In the genomic region with DNA sequence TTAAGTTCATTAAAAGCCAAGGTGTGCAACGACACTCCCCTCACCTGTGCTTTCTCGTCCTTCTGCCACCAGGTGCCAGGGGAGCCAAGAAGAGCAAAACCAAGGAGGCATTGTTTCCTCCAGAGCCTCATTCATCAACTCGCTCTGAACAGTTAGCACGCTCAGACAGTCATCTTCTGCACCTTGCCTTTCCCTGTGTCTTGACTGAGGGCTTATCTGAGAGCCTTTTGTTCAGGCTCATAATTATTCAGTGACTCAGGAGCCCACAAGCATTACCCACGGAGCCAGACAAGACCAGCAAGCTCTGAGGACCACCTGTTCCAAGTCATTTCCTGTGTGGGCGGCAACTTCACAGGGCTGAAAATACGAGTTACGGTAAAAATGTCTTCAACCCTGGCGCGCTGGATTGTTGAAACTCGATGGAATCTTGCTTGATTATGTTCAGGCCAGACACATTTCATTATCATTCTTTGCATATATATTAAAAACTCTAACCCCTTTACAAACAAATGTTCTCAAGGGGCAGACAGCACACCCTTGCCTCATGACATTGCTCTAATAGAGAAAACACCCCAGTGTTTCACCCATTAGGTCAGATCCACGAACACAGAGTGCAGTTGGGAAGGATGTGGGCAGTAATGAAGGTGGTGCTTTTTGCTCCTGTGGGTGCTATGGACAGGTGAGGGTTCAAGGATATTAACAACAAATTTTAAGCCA, we compare ENCODE assay signal across 7 cellular contexts.
A peak's percentile ranks its signal among the peaks of the same experiment; 100 is the strongest.
DNase-seq lines count a peak whose midpoint lies in the region; ATAC-seq lines count a peak whose summit lies in the region.

No MANE protein-coding gene starts in this region.

- peak overlapping the region; percentile 53 to 68 for H3K4me3 Mint-ChIP-seq in stimulated activated naive B cell treated with anti-CD40 and anti-IgM and Interleukin-4, amounts not matched to agents 10 μg/mL and 1 μg/mL and 100 μg/mL, for 72 hours

- peak overlapping the region; percentile 89 for H3K27ac Mint-ChIP-seq in stimulated activated naive B cell treated with anti-CD40 and anti-IgM and Interleukin-4, amounts not matched to agents 10 μg/mL and 1 μg/mL and 100 μg/mL, for 72 hours

- DNase-seq in LoVo (ENCODE audit: low spot score) (peak; percentile 72), glomerular visceral epithelial cell (ENCODE audit: extremely low spot score) (peak; percentile 81), NCI-H1092 (lab: John Stamatoyannopoulos, UW) (no peak)
- DNase-seq in activated CD8-positive, alpha-beta memory T cell treated with anti-CD3 and anti-CD28 coated beads for 1 hour (ENCODE audit: extremely low read depth in 1 of 2, low read depth in 1 of 2) = peak; percentile 22 to 40
- peak; percentile 39 for DNase-seq in stimulated activated naive B cell treated with anti-CD40 and anti-IgM and Interleukin-4, amounts not matched to agents 10 μg/mL and 1 μg/mL and 100 μg/mL, for 72 hours

- peaks cover 35 to 52% of the 10 kb centered on the region in 2 donors for H3K4me1 Mint-ChIP-seq in stimulated activated naive B cell treated with anti-CD40 and anti-IgM and Interleukin-4, amounts not matched to agents 10 μg/mL and 1 μg/mL and 100 μg/mL, for 72 hours

- H3K9me3 Mint-ChIP-seq in stimulated activated naive B cell treated with anti-CD40 and anti-IgM and Interleukin-4, amounts not matched to agents 10 μg/mL and 1 μg/mL and 100 μg/mL, for 72 hours = no peaks in the 10 kb centered on the region

- ATAC-seq in stimulated activated naive B cell treated with anti-CD40 and anti-IgM and Interleukin-4, amounts not matched to agents 10 μg/mL and 1 μg/mL and 100 μg/mL, for 72 hours (replicated peaks) = peak; percentile 78 to 86
- no peak for ATAC-seq in GM18502 (IDR thresholded peaks at IDR 0.05; ENCODE audit: poor library complexity, unreplicated experiment)
- ATAC-seq in GM21528 (IDR thresholded peaks at IDR 0.05; ENCODE audit: low FRiP score, unreplicated experiment) = no peak

- no peaks in the 10 kb centered on the region for H3K36me3 Mint-ChIP-seq in stimulated activated naive B cell treated with anti-CD40 and anti-IgM and Interleukin-4, amounts not matched to agents 10 μg/mL and 1 μg/mL and 100 μg/mL, for 72 hours

- no peaks in the 10 kb centered on the region for H3K27me3 Mint-ChIP-seq in stimulated activated naive B cell treated with anti-CD40 and anti-IgM and Interleukin-4, amounts not matched to agents 10 μg/mL and 1 μg/mL and 100 μg/mL, for 72 hours

Comparison
In these comparisons a context has a peak if more than half of its experiments do, and no peak if none do; other contexts are left out.
1. ATAC-seq: peak in stimulated activated naive B cell treated with anti-CD40 and anti-IgM and Interleukin-4, amounts not matched to agents 10 μg/mL and 1 μg/mL and 100 μg/mL, for 72 hours (2 of 2); none in GM18502 (single experiment) and GM21528 (single experiment).